Comparison of ENCODE assay signal across 21 cellular contexts in the genomic region with DNA sequence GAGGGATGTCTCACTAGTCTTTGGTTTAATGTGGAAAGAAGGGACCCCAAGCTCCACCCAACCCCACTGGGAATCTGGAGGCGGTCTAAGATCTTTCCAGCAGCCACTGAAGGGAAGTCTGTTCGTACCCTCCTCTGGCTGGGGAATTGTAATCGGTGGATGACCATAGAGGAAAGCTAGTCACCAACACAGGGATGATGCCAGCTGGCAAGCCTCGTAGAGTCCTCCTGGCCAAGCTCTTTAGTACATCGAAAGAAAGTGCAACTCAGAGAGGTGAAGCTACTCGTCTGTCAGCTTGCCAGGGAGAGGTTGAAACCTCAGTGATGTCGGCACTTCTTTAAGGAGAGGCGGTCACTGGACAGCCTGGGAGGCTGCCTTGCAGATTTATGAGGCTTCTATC. TPM values are rescaled to one million over a fixed set of nuclear protein-coding genes. Genes with fewer than 3 reads are reported as not detected.
DNase-seq lines count a peak whose midpoint lies in the region; ATAC-seq and TF ChIP-seq lines count a peak whose summit lies in the region.
"Had no signal": no experiment of that assay in that cellular context is flagged by ENCODE, and none has a peak within 500 bp of the region (broad histone marks: within the 10 kb centered on the region; RNA-seq: fewer than 3 reads in every experiment).

No MANE protein-coding gene starts in this region.

- H3K4me3 ChIP-seq in right atrium auricular region (no peak overlapping the region), iPS-18a (ENCODE audit: low read length) (peak overlapping the region; percentile 21), tibial artery (no peak overlapping the region)
- H3K4me3 ChIP-seq: A549, cardiac muscle cell, SJCRH30 had no signal

- ATAC-seq in Right ventricle myocardium inferior, result no peak
- ATAC-seq: A549 had no signal

- TF ChIP-seq CTCF in right atrium auricular region (IDR thresholded peaks at IDR 0.05) (no peak), tibial artery (IDR thresholded peaks at IDR 0.05) (no peak)

- H3K9me3 ChIP-seq in right atrium auricular region, result no peaks in the 10 kb centered on the region
- H3K9me3 ChIP-seq in iPS-18a (ENCODE audit: control insufficient read depth, low read depth, low read length), result peaks cover 14% of the 10 kb centered on the region
- H3K9me3 ChIP-seq in tibial artery, result no peaks in the 10 kb centered on the region
- H3K9me3 ChIP-seq: A549, SJCRH30 had no signal

- H3K9ac ChIP-seq in iPS-18a (ENCODE audit: low read length), result no peak overlapping the region

- peaks cover 0 to 9% of the 10 kb centered on the region in 2 donors for H3K4me1 ChIP-seq in right atrium auricular region
- H3K4me1 ChIP-seq in iPS-18a (ENCODE audit: control insufficient read depth, low read depth, low read length), result no peaks in the 10 kb centered on the region
- H3K4me1 ChIP-seq in tibial artery, result no peaks in the 10 kb centered on the region
- H3K4me1 ChIP-seq: A549, SJCRH30 had no signal

- H3K27ac ChIP-seq in right atrium auricular region (no peak overlapping the region), iPS-18a (ENCODE audit: low read length) (no peak overlapping the region), tibial artery (no peak overlapping the region)
- H3K27ac ChIP-seq: A549, cardiac muscle cell, SJCRH30 had no signal

- DNase-seq in Right ventricle myocardium inferior (ENCODE audit: missing footprints), result peak; percentile 51
- no peak for DNase-seq in right atrium auricular region (ENCODE audit: low spot score)
- DNase-seq in cerebellar cortex (ENCODE audit: low spot score), result peak; percentile 2
- DNase-seq in tibial artery, result peak; percentile 24 to 63
- no peak for DNase-seq in KBM-7
- DNase-seq in kidney glomerular epithelial cell (lab: John Stamatoyannopoulos, UW), result no peak
- no peak for DNase-seq in KG1 (lab: John Stamatoyannopoulos, UW)
- DNase-seq: activated CD4-positive, alpha-beta T cell treated with anti-CD3 and anti-CD28 coated beads, Interleukin-2, amount 50 U/mL, for 4 hours; activated CD8-positive, alpha-beta memory T cell treated with anti-CD3 and anti-CD28 coated beads, Interleukin-2, amount 50 U/mL, for 48 hours; activated effector memory CD4-positive, alpha-beta T cell treated with Interleukin-2 at 50 U/mL for 16 hours; DMS 273 treated with DMSO at 0.1 percent for 48 hours; erythroblast; GF-D8; MV-4-11; NCI-H187; NCI-H226; SJCRH30; stimulated activated CD4-positive, alpha-beta T cell treated with anti-CD3 and anti-CD28 coated beads, Interleukin-15, amount 100 ng/mL, for 24 hours had no signal

- intact Hi-C loops in Right ventricle myocardium inferior (cut with DNase I), result no loop called here
- intact Hi-C loops in tibial artery (cut with DNase I; ENCODE audit: low total_unique reads), result no loop called here

- in situ Hi-C loops in KBM-7 (cut with MboI; ENCODE audit: low pct_unique_long_range_greater_than_20kb, low sequenced_read_pairs), result no loop called here

- H3K27me3 ChIP-seq in right atrium auricular region, result no peaks in the 10 kb centered on the region
- H3K27me3 ChIP-seq in iPS-18a (ENCODE audit: control insufficient read depth, insufficient read depth, low read length), result no peaks in the 10 kb centered on the region
- no peaks in the 10 kb centered on the region for H3K27me3 ChIP-seq in tibial artery
- H3K27me3 ChIP-seq: cardiac muscle cell, SJCRH30 had no signal

- H3K36me3 ChIP-seq in right atrium auricular region, result no peaks in the 10 kb centered on the region
- H3K36me3 ChIP-seq in iPS-18a (ENCODE audit: control insufficient read depth, low read depth, low read length), result no peaks in the 10 kb centered on the region
- no peaks in the 10 kb centered on the region for H3K36me3 ChIP-seq in tibial artery
- H3K36me3 ChIP-seq: cardiac muscle cell, SJCRH30 had no signal

RNA-seq across cellular contexts. Expression of gene MAMLD1, which starts 58.7 kb away (rescaled TPM):
- 1.8 TPM for total RNA-seq in Right ventricle myocardium inferior
- total RNA-seq in right atrium auricular region, result 1 to 10 TPM in 1 of 2 donors, under 1 TPM in 1; 0.56 to 3.3 TPM

Comparison
In these comparisons a context has a peak if more than half of its experiments do, and no peak if none do; other contexts are left out.
1. DNase-seq: peak in Right ventricle myocardium inferior (single experiment), cerebellar cortex (single experiment) and tibial artery (2 of 2); none in right atrium auricular region (single experiment), KBM-7 (single experiment), kidney glomerular epithelial cell (single experiment) and KG1 (single experiment).